28 cellular contexts compared by ENCODE assay signal in genomic region chr4:109199585-109199984, GRCh38.
"Had no signal": no experiment of that assay in that cellular context is flagged by ENCODE, and none has a peak within 500 bp of the region (broad histone marks: within the 10 kb centered on the region; RNA-seq: fewer than 3 reads in every experiment).

No MANE protein-coding gene starts in this region.

- H3K27me3 Mint-ChIP-seq: stimulated activated memory B cell treated with anti-CD40 and anti-IgM and Interleukin-4, amounts not matched to agents 10 μg/mL and 1 μg/mL and 100 μg/mL, for 72 hours had no signal

- H3K27me3 ChIP-seq: stomach, suprapubic skin, testis, thyroid gland, tibial artery, tibial nerve, transverse colon, upper lobe of left lung, upper lobe of right lung, uterus, vagina had no signal

- ATAC-seq: stimulated activated effector memory CD8-positive, alpha-beta T cell treated with anti-CD3 and anti-CD28 coated beads, Interleukin-12 subunit alpha, Interleukin-12 subunit beta, amount 100 ng/mL, for 72 hours; stimulated activated memory B cell treated with anti-CD40 and anti-IgM and Interleukin-4, amounts not matched to agents 10 μg/mL and 1 μg/mL and 100 μg/mL, for 72 hours; stimulated activated naive B cell treated with anti-CD40 and anti-IgM and Interleukin-4, amounts not matched to agents 10 μg/mL and 1 μg/mL and 100 μg/mL, for 72 hours; stimulated activated naive CD8-positive, alpha-beta T cell treated with anti-CD3 and anti-CD28 coated beads, Interleukin-15, amount 100 ng/mL, for 72 hours; stimulated activated naive CD8-positive, alpha-beta T cell treated with anti-CD3 and anti-CD28 coated beads, Interleukin-15, Interleukin-2, amounts not matched to agents 100 U/mL and 50 U/mL, for 24 hours; upper lobe of right lung had no signal

- H3K4me1 ChIP-seq: stomach, suprapubic skin, testis, thyroid gland, tibial artery, tibial nerve, transverse colon, upper lobe of left lung, upper lobe of right lung, uterus, vagina had no signal

- H3K4me3 ChIP-seq: stomach, suprapubic skin, testis, thoracic aorta, thyroid gland, tibial artery, tibial nerve, transverse colon, upper lobe of left lung, upper lobe of right lung, uterus, vagina had no signal

- H3K36me3 Mint-ChIP-seq: stimulated activated effector memory CD8-positive, alpha-beta T cell treated with anti-CD3 and anti-CD28 coated beads, Interleukin-12 subunit alpha, Interleukin-12 subunit beta, amount 100 ng/mL, for 72 hours; stimulated activated memory B cell treated with anti-CD40 and anti-IgM and Interleukin-4, amounts not matched to agents 10 μg/mL and 1 μg/mL and 100 μg/mL, for 72 hours; stimulated activated naive B cell treated with anti-CD40 and anti-IgM and Interleukin-4, amounts not matched to agents 10 μg/mL and 1 μg/mL and 100 μg/mL, for 72 hours; type B pancreatic cell had no signal

- H3K4me3 Mint-ChIP-seq: stimulated activated effector memory CD8-positive, alpha-beta T cell treated with anti-CD3 and anti-CD28 coated beads, Interleukin-12 subunit alpha, Interleukin-12 subunit beta, amount 100 ng/mL, for 72 hours; stimulated activated memory B cell treated with anti-CD40 and anti-IgM and Interleukin-4, amounts not matched to agents 10 μg/mL and 1 μg/mL and 100 μg/mL, for 72 hours; stimulated activated naive B cell treated with anti-CD40 and anti-IgM and Interleukin-4, amounts not matched to agents 10 μg/mL and 1 μg/mL and 100 μg/mL, for 72 hours; stimulated activated naive CD8-positive, alpha-beta T cell treated with anti-CD3 and anti-CD28 coated beads, Interleukin-15, amount 100 ng/mL, for 72 hours; stimulated activated naive CD8-positive, alpha-beta T cell treated with anti-CD3 and anti-CD28 coated beads, Interleukin-15, Interleukin-2, amounts not matched to agents 100 ng/mL and 50 ng/mL, for 24 hours; type B pancreatic cell had no signal

- H3K4me1 Mint-ChIP-seq: stimulated activated effector memory CD8-positive, alpha-beta T cell treated with anti-CD3 and anti-CD28 coated beads, Interleukin-12 subunit alpha, Interleukin-12 subunit beta, amount 100 ng/mL, for 72 hours; stimulated activated memory B cell treated with anti-CD40 and anti-IgM and Interleukin-4, amounts not matched to agents 10 μg/mL and 1 μg/mL and 100 μg/mL, for 72 hours; stimulated activated naive B cell treated with anti-CD40 and anti-IgM and Interleukin-4, amounts not matched to agents 10 μg/mL and 1 μg/mL and 100 μg/mL, for 72 hours; stimulated activated naive CD8-positive, alpha-beta T cell treated with anti-CD3 and anti-CD28 coated beads, Interleukin-15, amount 100 ng/mL, for 72 hours had no signal

- H3K36me3 ChIP-seq: stomach, suprapubic skin, thoracic aorta, thyroid gland, tibial artery, tibial nerve, transverse colon, upper lobe of left lung, upper lobe of right lung, uterus, vagina had no signal

- H3K27ac ChIP-seq: stomach, suprapubic skin, testis, thoracic aorta, thyroid gland, tibial artery, tibial nerve, transverse colon, upper lobe of left lung, upper lobe of right lung, uterus, vagina had no signal

- H3K9me3 ChIP-seq: stomach, suprapubic skin, testis, thoracic aorta, thyroid gland, tibial artery, tibial nerve, transverse colon, upper lobe of left lung, upper lobe of right lung, uterus, vagina had no signal

- H3K9me3 Mint-ChIP-seq: stimulated activated effector memory CD8-positive, alpha-beta T cell treated with anti-CD3 and anti-CD28 coated beads, Interleukin-12 subunit alpha, Interleukin-12 subunit beta, amount 100 ng/mL, for 72 hours; stimulated activated memory B cell treated with anti-CD40 and anti-IgM and Interleukin-4, amounts not matched to agents 10 μg/mL and 1 μg/mL and 100 μg/mL, for 72 hours; stimulated activated naive CD8-positive, alpha-beta T cell treated with anti-CD3 and anti-CD28 coated beads, Interleukin-15, amount 100 ng/mL, for 72 hours; stimulated activated naive CD8-positive, alpha-beta T cell treated with anti-CD3 and anti-CD28 coated beads, Interleukin-15, Interleukin-2, amounts not matched to agents 100 ng/mL and 50 ng/mL, for 24 hours; type B pancreatic cell had no signal

- DNase-seq: stimulated activated CD4-positive, alpha-beta T cell treated with anti-CD3 and anti-CD28 coated beads, Interleukin-2, amount 100 ng/mL, for 48 hours; stimulated activated CD4-positive, alpha-beta T cell treated with anti-CD3 and anti-CD28 coated beads, Interleukin-4, amount 100 ng/mL, for 1 hour; stimulated activated CD4-positive, alpha-beta T cell treated with anti-CD3 and anti-CD28 coated beads, Interleukin-4, amount 100 ng/mL, for 24 hours; stimulated activated CD4-positive, alpha-beta T cell treated with anti-CD3 and anti-CD28 coated beads, Interleukin-4, amount 100 ng/mL, for 4 hours; stimulated activated CD8-positive, alpha-beta memory T cell treated with anti-CD3 and anti-CD28 coated beads, Interleukin-4, amount 100 ng/mL, for 48 hours; stimulated activated naive B cell treated with anti-CD40 and anti-IgM and Interleukin-4, amounts not matched to agents 10 μg/mL and 1 μg/mL and 100 μg/mL, for 72 hours; stimulated activated naive CD4-positive, alpha-beta T cell; stimulated activated naive CD4-positive, alpha-beta T cell treated with Interleukin-2 at 50 U/mL for 16 hours; stimulated activated naive CD8-positive, alpha-beta T cell treated with anti-CD3 and anti-CD28 coated beads, Interleukin-15, amount 100 ng/mL, for 72 hours; stimulated activated naive CD8-positive, alpha-beta T cell treated with anti-CD3 and anti-CD28 coated beads, Interleukin-15, Interleukin-2, amounts not matched to agents 100 U/mL and 50 U/mL, for 24 hours; stomach; substantia nigra; testis; thyroid gland; tibial artery; transverse colon; trophoblast cell; upper lobe of left lung; upper lobe of right lung; uterus had no signal

- H3K27ac Mint-ChIP-seq: stimulated activated effector memory CD8-positive, alpha-beta T cell treated with anti-CD3 and anti-CD28 coated beads, Interleukin-12 subunit alpha, Interleukin-12 subunit beta, amount 100 ng/mL, for 72 hours; stimulated activated memory B cell treated with anti-CD40 and anti-IgM and Interleukin-4, amounts not matched to agents 10 μg/mL and 1 μg/mL and 100 μg/mL, for 72 hours; stimulated activated naive B cell treated with anti-CD40 and anti-IgM and Interleukin-4, amounts not matched to agents 10 μg/mL and 1 μg/mL and 100 μg/mL, for 72 hours; stimulated activated naive CD8-positive, alpha-beta T cell treated with anti-CD3 and anti-CD28 coated beads, Interleukin-15, amount 100 ng/mL, for 72 hours; stimulated activated naive CD8-positive, alpha-beta T cell treated with anti-CD3 and anti-CD28 coated beads, Interleukin-15, Interleukin-2, amounts not matched to agents 100 ng/mL and 50 ng/mL, for 24 hours; type B pancreatic cell had no signal
